ENCODE assay signal across 1 cellular context in the genomic region with DNA sequence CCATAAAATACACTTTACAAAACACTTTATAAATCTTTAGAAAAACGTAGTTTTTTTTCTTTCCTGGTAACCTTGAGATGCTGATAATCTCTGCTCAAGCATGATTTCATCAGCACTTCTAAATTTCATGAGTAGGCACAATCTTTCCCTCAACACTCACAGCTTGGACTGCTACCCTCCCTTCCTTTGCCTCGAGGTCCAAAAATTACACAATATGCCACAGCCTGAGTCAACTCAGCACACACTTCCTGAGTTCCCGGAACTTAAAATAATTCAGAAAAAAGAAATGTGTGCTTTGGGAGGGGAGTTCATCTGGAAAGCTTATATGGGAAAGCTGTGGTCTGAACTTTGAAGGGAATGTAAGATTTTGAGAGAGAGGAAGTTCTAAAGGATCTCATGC.
TF ChIP-seq lines count a peak whose summit lies in the region.

No MANE protein-coding gene starts in this region.

TF ChIP-seq in K562, 482 proteins besides CTCF, POLR2A, EP300 and RAD21 (continued from another document and continues in another):
- TF ChIP-seq ZNF318 (IDR thresholded peaks at IDR 0.05; ENCODE audit: borderline replicate concordance in 1 of 2, low read depth in 1 of 2), result 0 out of 4 replicates have a peak, but pooled peaks of 1 of the 2 experiments have one; percentile 35
- peak; percentile 37; the same call in 1 of the 2 replicates for TF ChIP-seq VEZF1 (CRISPR knock-in tag; IDR thresholded peaks at IDR 0.05)
- TF ChIP-seq NR4A1 (CRISPR knock-in tag; IDR thresholded peaks at IDR 0.05), result no peak
- TF ChIP-seq NR4A1 (tag; IDR thresholded peaks at IDR 0.05), result no peak
- TF ChIP-seq SMARCE1 (IDR thresholded peaks at IDR 0.05), result peak; percentile 44; the same call in 1 of the 2 replicates
- TF ChIP-seq TEAD4 (IDR thresholded peaks at IDR 0.05; ENCODE audit: low read length), result peak; percentile 42; the same call in 1 of the 2 replicates
- no peak for TF ChIP-seq TEAD4 (CRISPR knock-in tag; IDR thresholded peaks at IDR 0.05; ENCODE audit: borderline replicate concordance)
- TF ChIP-seq ESRRA (IDR thresholded peaks at IDR 0.05; ENCODE audit: borderline replicate concordance, low read depth), result no peak
- TF ChIP-seq, protein P1, sequence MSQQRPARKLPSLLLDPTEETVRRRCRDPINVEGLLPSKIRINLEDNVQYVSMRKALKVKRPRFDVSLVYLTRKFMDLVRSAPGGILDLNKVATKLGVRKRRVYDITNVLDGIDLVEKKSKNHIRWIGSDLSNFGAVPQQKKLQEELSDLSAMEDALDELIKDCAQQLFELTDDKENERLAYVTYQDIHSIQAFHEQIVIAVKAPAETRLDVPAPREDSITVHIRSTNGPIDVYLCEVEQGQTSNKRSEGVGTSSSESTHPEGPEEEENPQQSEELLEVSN (IDR thresholded peaks at IDR 0.05; ENCODE audit: borderline replicate concordance in 1 of 2, extremely low read depth in 1 of 2, insufficient read depth in 1 of 2, insufficient read length in 1 of 2, low read depth in 1 of 2, low read length in 1 of 2, poor library complexity in 1 of 2, severe bottlenecking in 1 of 2), result no peak
- no peak for TF ChIP-seq ZNF184 (CRISPR knock-in tag; IDR thresholded peaks at IDR 0.05)
- peak; percentile 95 for TF ChIP-seq ZNF316 (IDR thresholded peaks at IDR 0.05)
- TF ChIP-seq GTF2E2 (tag; IDR thresholded peaks at IDR 0.05), result no peak; the same call in 1 of the 2 replicates
- TF ChIP-seq FOSL1 (tag; conservative IDR thresholded peaks at IDR 0.05), result peak; percentile 84
- TF ChIP-seq CREB1 (IDR thresholded peaks at IDR 0.05), result no peak
- TF ChIP-seq CREB1 (CRISPR knock-in tag; IDR thresholded peaks at IDR 0.05), result no peak
- TF ChIP-seq COPS2 (conservative IDR thresholded peaks at IDR 0.05), result no peak
- no peak for TF ChIP-seq NONO (IDR thresholded peaks at IDR 0.05; ENCODE audit: low read depth in 2 of 2, low read length in 1 of 2)
- TF ChIP-seq BRCA1 (IDR thresholded peaks at IDR 0.05), result no peak
- TF ChIP-seq BRCA1 (CRISPR knock-in tag; IDR thresholded peaks at IDR 0.05), result no peak
- no peak for TF ChIP-seq NR2C2 (CRISPR knock-in tag; IDR thresholded peaks at IDR 0.05)
- peak; percentile 36; the same call in 1 of the 2 replicates for TF ChIP-seq NR2C2 (tag; IDR thresholded peaks at IDR 0.05)
- peak; percentile 71 for TF ChIP-seq ATF3 (IDR thresholded peaks at IDR 0.05)
- no peak for TF ChIP-seq ATF3 (CRISPR knock-in tag; conservative IDR thresholded peaks at IDR 0.05)
- TF ChIP-seq ZBTB9 (CRISPR knock-in tag; IDR thresholded peaks at IDR 0.05), result no peak
- TF ChIP-seq ETV6 (IDR thresholded peaks at IDR 0.05; ENCODE audit: borderline replicate concordance in 1 of 2, low read depth in 2 of 2, low read length in 1 of 2), result peak in 1 of 2 experiments; percentile 40; a peak in 1 of 4 replicates
- TF ChIP-seq ETV6 (CRISPR knock-in tag; IDR thresholded peaks at IDR 0.05; ENCODE audit: borderline replicate concordance), result no peak
- TF ChIP-seq CBFA2T3 (IDR thresholded peaks at IDR 0.05), result peak; percentile 44
- no peak for TF ChIP-seq KAT2B (IDR thresholded peaks at IDR 0.05; ENCODE audit: low read depth, low read length)
- peak; percentile 28; the same call in 1 of the 2 replicates for TF ChIP-seq IRF9 (tag; IDR thresholded peaks at IDR 0.05)
- TF ChIP-seq NRF1 (conservative IDR thresholded peaks at IDR 0.05 in 1 of 2, IDR thresholded peaks at IDR 0.05 in 1 of 2), result peak; percentile 32 to 37; a peak in 1 of 4 replicates
- peak in 1 of 2 experiments; percentile 34; a peak in 1 of 4 replicates for TF ChIP-seq RCOR1 (IDR thresholded peaks at IDR 0.05; ENCODE audit: borderline replicate concordance in 1 of 2, low read depth in 2 of 2, low read length in 2 of 2)
- no peak for TF ChIP-seq NCOA6 (IDR thresholded peaks at IDR 0.05)
- no peak for TF ChIP-seq ZNF431 (CRISPR knock-in tag; IDR thresholded peaks at IDR 0.05)
- TF ChIP-seq ZBTB49 (CRISPR knock-in tag; IDR thresholded peaks at IDR 0.05; ENCODE audit: borderline replicate concordance), result no peak
- TF ChIP-seq RBM17 (IDR thresholded peaks at IDR 0.05; ENCODE audit: borderline replicate concordance, low read depth, low read length), result no peak
- no peak for TF ChIP-seq POLR3G (IDR thresholded peaks at IDR 0.05; ENCODE audit: extremely low read depth, insufficient read length, insufficient replicate concordance)
- TF ChIP-seq GABPA (tag; conservative IDR thresholded peaks at IDR 0.05; ENCODE audit: low read depth), result 0 out of 2 replicates have a peak, but pooled peaks have one; percentile 21
- peak; percentile 46 for TF ChIP-seq CEBPG (CRISPR knock-in tag; IDR thresholded peaks at IDR 0.05)
- peak; percentile 88 to 94 for TF ChIP-seq CEBPG (tag; conservative IDR thresholded peaks at IDR 0.05 in 1 of 2, IDR thresholded peaks at IDR 0.05 in 1 of 2)
- TF ChIP-seq C11orf30 (IDR thresholded peaks at IDR 0.05; ENCODE audit: low read depth), result peak; percentile 90
- TF ChIP-seq ZNF586 (CRISPR knock-in tag; conservative IDR thresholded peaks at IDR 0.05), result no peak
- 0 out of 2 replicates have a peak, but pooled peaks have one; percentile 31 for TF ChIP-seq NFE2 (IDR thresholded peaks at IDR 0.05; ENCODE audit: low read depth)
- no peak for TF ChIP-seq ZNF23 (CRISPR knock-in tag; IDR thresholded peaks at IDR 0.05)
- no peak for TF ChIP-seq ARNT (IDR thresholded peaks at IDR 0.05)
- no peak for TF ChIP-seq GTF2B (IDR thresholded peaks at IDR 0.05; ENCODE audit: extremely low read depth, insufficient read length)
- TF ChIP-seq DPF2 (IDR thresholded peaks at IDR 0.05), result peak; percentile 59; the same call in 1 of the 2 replicates
- peak; percentile 71; the same call in 1 of the 2 replicates for TF ChIP-seq MAFK (IDR thresholded peaks at IDR 0.05; ENCODE audit: low read length)
- no peak for TF ChIP-seq NR2C1 (IDR thresholded peaks at IDR 0.05)
- no peak for TF ChIP-seq NR2C1 (tag; IDR thresholded peaks at IDR 0.05)
- peak; percentile 93 for TF ChIP-seq CEBPB (tag; IDR thresholded peaks at IDR 0.05)
- TF ChIP-seq ZNF695 (CRISPR knock-in tag; IDR thresholded peaks at IDR 0.05), result no peak
- no peak for TF ChIP-seq CBX2 (IDR thresholded peaks at IDR 0.05; ENCODE audit: insufficient read depth, low read length, poor library complexity, severe bottlenecking)
